Comparison of ENCODE assay signal across 11 cellular contexts in genomic region chr16:70702624-70703023, GRCh38. TPM values are rescaled to one million over a fixed set of nuclear protein-coding genes. Genes with fewer than 3 reads are reported as not detected.
DNase-seq lines count a peak whose midpoint lies in the region; ATAC-seq and TF ChIP-seq lines count a peak whose summit lies in the region.
"Had no signal": no experiment of that assay in that cellular context is flagged by ENCODE, and none has a peak within 500 bp of the region (broad histone marks: within the 10 kb centered on the region; RNA-seq: fewer than 3 reads in every experiment).

No MANE protein-coding gene starts in this region.

- TF ChIP-seq CTCF in HFFc6 (IDR thresholded peaks at IDR 0.05): no peak

- peak overlapping the region; percentile 100 for H3K27ac Mint-ChIP-seq in HFFc6
- H3K27ac Mint-ChIP-seq in activated T-helper 17 cell treated with anti-CD3 and anti-CD28 coated beads, Interleukin-2, amount 50 U/mL, for 72 hours: peak overlapping the region; percentile 71
- H3K27ac Mint-ChIP-seq: activated CD4-positive, alpha-beta memory T cell treated with anti-CD3 and anti-CD28 coated beads, Interleukin-2, amount 10 ng/mL, durations not matched to agents 7 days and 5 days had no signal

- DNase-seq in HFFc6: no peak
- no peak for DNase-seq in left lobe of liver (ENCODE audit: low spot score)
- DNase-seq in NCI-H2171 (lab: John Stamatoyannopoulos, UW): no peak
- no peak for DNase-seq in NCI-H2107 (lab: John Stamatoyannopoulos, UW)
- DNase-seq: activated CD4-positive, alpha-beta memory T cell treated with anti-CD3 and anti-CD28 coated beads, Interleukin-2, amount 10 ng/mL, durations not matched to agents 7 days and 5 days; NCI-H2227 treated with DMSO at 0.1 percent for 48 hours had no signal

- no peaks in the 10 kb centered on the region for H3K9me3 Mint-ChIP-seq in HFFc6
- no peaks in the 10 kb centered on the region for H3K9me3 Mint-ChIP-seq in activated T-helper 17 cell treated with anti-CD3 and anti-CD28 coated beads, Interleukin-2, amount 50 U/mL, for 72 hours
- H3K9me3 Mint-ChIP-seq: activated CD4-positive, alpha-beta memory T cell treated with anti-CD3 and anti-CD28 coated beads, Interleukin-2, amount 10 ng/mL, durations not matched to agents 7 days and 5 days had no signal

- peak overlapping the region; percentile 55 for H3K4me3 Mint-ChIP-seq in HFFc6
- H3K4me3 Mint-ChIP-seq in activated T-helper 17 cell treated with anti-CD3 and anti-CD28 coated beads, Interleukin-2, amount 50 U/mL, for 72 hours: no peak overlapping the region
- H3K4me3 Mint-ChIP-seq: activated CD4-positive, alpha-beta memory T cell treated with anti-CD3 and anti-CD28 coated beads, Interleukin-2, amount 10 ng/mL, durations not matched to agents 7 days and 5 days had no signal

- peaks cover 5% of the 10 kb centered on the region for H3K27me3 Mint-ChIP-seq in HFFc6 (ENCODE audit: insufficient read depth)
- no peaks in the 10 kb centered on the region for H3K27me3 Mint-ChIP-seq in activated T-helper 17 cell treated with anti-CD3 and anti-CD28 coated beads, Interleukin-2, amount 50 U/mL, for 72 hours
- H3K27me3 Mint-ChIP-seq: activated CD4-positive, alpha-beta memory T cell treated with anti-CD3 and anti-CD28 coated beads, Interleukin-2, amount 10 ng/mL, durations not matched to agents 7 days and 5 days had no signal

- no peak overlapping the region for H3K4me3 ChIP-seq in skin epidermis
- H3K4me3 ChIP-seq: K562 had no signal

- H3K36me3 Mint-ChIP-seq in HFFc6 (ENCODE audit: low read depth): peaks cover 8% of the 10 kb centered on the region; the same call in 1 of the 2 replicates
- peaks cover 6% of the 10 kb centered on the region for H3K36me3 Mint-ChIP-seq in activated T-helper 17 cell treated with anti-CD3 and anti-CD28 coated beads, Interleukin-2, amount 50 U/mL, for 72 hours (ENCODE audit: low read depth)

- no peak for ATAC-seq in activated T-helper 17 cell treated with anti-CD3 and anti-CD28 coated beads, Interleukin-2, amount 50 U/mL, for 72 hours (replicated peaks)
- ATAC-seq in left lobe of liver (peak; percentile 8), HG03378 (IDR thresholded peaks at IDR 0.05; ENCODE audit: unreplicated experiment) (no peak), HG02588 (IDR thresholded peaks at IDR 0.05; ENCODE audit: unreplicated experiment) (no peak)

- peak overlapping the region in 20 of 21 experiments; percentile 36 to 95 (median 78) for H3K27ac ChIP-seq in skin epidermis

- peaks cover 68% of the 10 kb centered on the region for H3K4me1 Mint-ChIP-seq in HFFc6 (ENCODE audit: low read depth)
- H3K4me1 Mint-ChIP-seq in activated T-helper 17 cell treated with anti-CD3 and anti-CD28 coated beads, Interleukin-2, amount 50 U/mL, for 72 hours: no peaks in the 10 kb centered on the region
- H3K4me1 Mint-ChIP-seq: activated CD4-positive, alpha-beta memory T cell treated with anti-CD3 and anti-CD28 coated beads, Interleukin-2, amount 10 ng/mL, durations not matched to agents 7 days and 5 days had no signal

RNA-seq across cellular contexts. Expression of gene MTSS2, which starts 16.8 kb away (rescaled TPM):
- 10 to 100 TPM; 82.0 to 96.1 (median 86.5) TPM for total RNA-seq in HFFc6 (2021; fragmentation: NEBNext Ultra II Directional; extraction: Animal tissue kit (Norgen Biotek cat#: 25700))
- under 1 TPM; 0.11 to 0.67 TPM for total RNA-seq in activated T-helper 17 cell treated with anti-CD3 and anti-CD28 coated beads, Interleukin-2, amount 50 U/mL, for 72 hours
- total RNA-seq in left lobe of liver: 58.1 TPM

RNA-seq across cellular contexts. Expression of gene IL34, which starts 56.3 kb away (rescaled TPM):
- under 1 TPM in 2 of 6 experiments, not detected in 4; 0.09 TPM for total RNA-seq in HFFc6 (2021; fragmentation: NEBNext Ultra II Directional; extraction: Animal tissue kit (Norgen Biotek cat#: 25700))
- not detected for total RNA-seq in activated T-helper 17 cell treated with anti-CD3 and anti-CD28 coated beads, Interleukin-2, amount 50 U/mL, for 72 hours
- 0.58 TPM for total RNA-seq in left lobe of liver
- total RNA-seq: activated CD4-positive, alpha-beta memory T cell treated with anti-CD3 and anti-CD28 coated beads, Interleukin-2, amount 10 ng/mL, durations not matched to agents 7 days and 5 days had no signal

Comparison
In these comparisons a context has a peak if more than half of its experiments do, and no peak if none do; other contexts are left out.
1. RNA of gene MTSS2, which starts 16.8 kb away (total RNA-seq): 82.0 to 96.1 TPM in HFFc6 and 58.1 TPM in left lobe of liver (single experiment); 0.11 to 0.67 TPM in activated T-helper 17 cell treated with anti-CD3 and anti-CD28 coated beads, Interleukin-2, amount 50 U/mL, for 72 hours; every median in the first group is over 10 times any median in the second.